In the genomic region with DNA sequence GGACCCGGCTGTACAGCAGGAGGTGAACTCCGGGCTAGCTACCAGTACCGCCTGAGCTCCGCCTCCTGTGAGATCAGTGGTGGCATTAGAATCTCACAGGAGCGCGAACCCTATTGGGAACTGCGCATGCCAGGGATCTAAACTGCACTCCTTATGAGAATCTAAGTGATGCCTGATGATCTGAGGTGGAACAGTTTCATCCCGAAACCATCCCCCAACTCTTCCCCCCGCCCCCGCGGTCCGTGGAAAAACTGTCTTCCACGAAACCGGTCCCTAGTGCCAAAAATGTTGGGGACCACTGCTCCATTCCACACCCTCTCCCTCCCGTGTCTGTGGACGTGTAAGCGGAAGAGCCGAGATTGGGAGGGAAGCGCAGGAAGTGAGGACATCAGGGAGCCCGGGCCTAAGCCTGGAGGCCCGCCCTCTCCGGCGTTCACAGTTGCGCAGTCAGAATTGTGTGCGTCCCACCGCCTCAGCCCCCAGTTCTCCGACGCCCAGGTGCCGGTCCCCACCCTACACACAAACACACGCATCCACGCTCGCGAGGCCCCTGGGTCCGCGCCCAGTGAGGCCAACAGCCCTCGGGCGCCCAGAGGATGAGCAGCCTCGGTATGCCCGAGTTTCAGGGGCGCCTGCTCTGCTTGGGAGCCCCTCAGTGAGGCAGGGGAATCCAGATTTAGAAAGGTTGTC, we compare ENCODE assay signal across 1 cellular context.
A peak's percentile ranks its signal among the peaks of the same experiment; 100 is the strongest.
TF ChIP-seq lines count a peak whose summit lies in the region.

No MANE protein-coding gene starts in this region.

TF ChIP-seq in WTC11, 78 proteins besides CTCF, POLR2A, EP300 and RAD21 (continued from another document):
- TF ChIP-seq, protein P1, sequence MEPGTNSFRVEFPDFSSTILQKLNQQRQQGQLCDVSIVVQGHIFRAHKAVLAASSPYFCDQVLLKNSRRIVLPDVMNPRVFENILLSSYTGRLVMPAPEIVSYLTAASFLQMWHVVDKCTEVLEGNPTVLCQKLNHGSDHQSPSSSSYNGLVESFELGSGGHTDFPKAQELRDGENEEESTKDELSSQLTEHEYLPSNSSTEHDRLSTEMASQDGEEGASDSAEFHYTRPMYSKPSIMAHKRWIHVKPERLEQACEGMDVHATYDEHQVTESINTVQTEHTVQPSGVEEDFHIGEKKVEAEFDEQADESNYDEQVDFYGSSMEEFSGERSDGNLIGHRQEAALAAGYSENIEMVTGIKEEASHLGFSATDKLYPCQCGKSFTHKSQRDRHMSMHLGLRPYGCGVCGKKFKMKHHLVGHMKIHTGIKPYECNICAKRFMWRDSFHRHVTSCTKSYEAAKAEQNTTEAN (CRISPR knock-in tag; IDR thresholded peaks at IDR 0.05): no peak
- TF ChIP-seq ZNF232 (CRISPR knock-in tag; IDR thresholded peaks at IDR 0.05): no peak
- 0 out of 2 replicates have a peak, but pooled peaks have one; percentile 14 for TF ChIP-seq ZBTB21 (CRISPR knock-in tag; IDR thresholded peaks at IDR 0.05; ENCODE audit: borderline replicate concordance)
- TF ChIP-seq, protein P2, sequence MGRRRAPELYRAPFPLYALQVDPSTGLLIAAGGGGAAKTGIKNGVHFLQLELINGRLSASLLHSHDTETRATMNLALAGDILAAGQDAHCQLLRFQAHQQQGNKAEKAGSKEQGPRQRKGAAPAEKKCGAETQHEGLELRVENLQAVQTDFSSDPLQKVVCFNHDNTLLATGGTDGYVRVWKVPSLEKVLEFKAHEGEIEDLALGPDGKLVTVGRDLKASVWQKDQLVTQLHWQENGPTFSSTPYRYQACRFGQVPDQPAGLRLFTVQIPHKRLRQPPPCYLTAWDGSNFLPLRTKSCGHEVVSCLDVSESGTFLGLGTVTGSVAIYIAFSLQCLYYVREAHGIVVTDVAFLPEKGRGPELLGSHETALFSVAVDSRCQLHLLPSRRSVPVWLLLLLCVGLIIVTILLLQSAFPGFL (CRISPR knock-in tag; IDR thresholded peaks at IDR 0.05; ENCODE audit: borderline replicate concordance): peak; percentile 48; the same call in 1 of the 2 replicates
- no peak for TF ChIP-seq ZNF138 (CRISPR knock-in tag; conservative IDR thresholded peaks at IDR 0.05)
- TF ChIP-seq SP1 (CRISPR knock-in tag; conservative IDR thresholded peaks at IDR 0.05): 0 out of 2 replicates have a peak, but pooled peaks have one; percentile 14
- TF ChIP-seq ETV6 (CRISPR knock-in tag; IDR thresholded peaks at IDR 0.05): no peak; the same call in 1 of the 2 replicates
- no peak for TF ChIP-seq MYBL2 (CRISPR knock-in tag; IDR thresholded peaks at IDR 0.05)
- no peak for TF ChIP-seq ZNF121 (CRISPR knock-in tag; IDR thresholded peaks at IDR 0.05)
- TF ChIP-seq, protein P3, sequence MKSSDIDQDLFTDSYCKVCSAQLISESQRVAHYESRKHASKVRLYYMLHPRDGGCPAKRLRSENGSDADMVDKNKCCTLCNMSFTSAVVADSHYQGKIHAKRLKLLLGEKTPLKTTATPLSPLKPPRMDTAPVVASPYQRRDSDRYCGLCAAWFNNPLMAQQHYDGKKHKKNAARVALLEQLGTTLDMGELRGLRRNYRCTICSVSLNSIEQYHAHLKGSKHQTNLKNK (CRISPR knock-in tag; IDR thresholded peaks at IDR 0.05): no peak
- TF ChIP-seq, protein P4, sequence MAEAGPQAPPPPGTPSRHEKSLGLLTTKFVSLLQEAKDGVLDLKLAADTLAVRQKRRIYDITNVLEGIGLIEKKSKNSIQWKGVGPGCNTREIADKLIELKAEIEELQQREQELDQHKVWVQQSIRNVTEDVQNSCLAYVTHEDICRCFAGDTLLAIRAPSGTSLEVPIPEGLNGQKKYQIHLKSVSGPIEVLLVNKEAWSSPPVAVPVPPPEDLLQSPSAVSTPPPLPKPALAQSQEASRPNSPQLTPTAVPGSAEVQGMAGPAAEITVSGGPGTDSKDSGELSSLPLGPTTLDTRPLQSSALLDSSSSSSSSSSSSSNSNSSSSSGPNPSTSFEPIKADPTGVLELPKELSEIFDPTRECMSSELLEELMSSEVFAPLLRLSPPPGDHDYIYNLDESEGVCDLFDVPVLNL (CRISPR knock-in tag; IDR thresholded peaks at IDR 0.05; ENCODE audit: borderline replicate concordance, low read depth): no peak
- TF ChIP-seq GABPB1 (CRISPR knock-in tag; IDR thresholded peaks at IDR 0.05): peak; percentile 15; the same call in 1 of the 2 replicates
- TF ChIP-seq CREM (CRISPR knock-in tag; IDR thresholded peaks at IDR 0.05): no peak
- TF ChIP-seq NFYB (CRISPR knock-in tag; conservative IDR thresholded peaks at IDR 0.05; ENCODE audit: low read depth): no peak
- TF ChIP-seq, protein P5, sequence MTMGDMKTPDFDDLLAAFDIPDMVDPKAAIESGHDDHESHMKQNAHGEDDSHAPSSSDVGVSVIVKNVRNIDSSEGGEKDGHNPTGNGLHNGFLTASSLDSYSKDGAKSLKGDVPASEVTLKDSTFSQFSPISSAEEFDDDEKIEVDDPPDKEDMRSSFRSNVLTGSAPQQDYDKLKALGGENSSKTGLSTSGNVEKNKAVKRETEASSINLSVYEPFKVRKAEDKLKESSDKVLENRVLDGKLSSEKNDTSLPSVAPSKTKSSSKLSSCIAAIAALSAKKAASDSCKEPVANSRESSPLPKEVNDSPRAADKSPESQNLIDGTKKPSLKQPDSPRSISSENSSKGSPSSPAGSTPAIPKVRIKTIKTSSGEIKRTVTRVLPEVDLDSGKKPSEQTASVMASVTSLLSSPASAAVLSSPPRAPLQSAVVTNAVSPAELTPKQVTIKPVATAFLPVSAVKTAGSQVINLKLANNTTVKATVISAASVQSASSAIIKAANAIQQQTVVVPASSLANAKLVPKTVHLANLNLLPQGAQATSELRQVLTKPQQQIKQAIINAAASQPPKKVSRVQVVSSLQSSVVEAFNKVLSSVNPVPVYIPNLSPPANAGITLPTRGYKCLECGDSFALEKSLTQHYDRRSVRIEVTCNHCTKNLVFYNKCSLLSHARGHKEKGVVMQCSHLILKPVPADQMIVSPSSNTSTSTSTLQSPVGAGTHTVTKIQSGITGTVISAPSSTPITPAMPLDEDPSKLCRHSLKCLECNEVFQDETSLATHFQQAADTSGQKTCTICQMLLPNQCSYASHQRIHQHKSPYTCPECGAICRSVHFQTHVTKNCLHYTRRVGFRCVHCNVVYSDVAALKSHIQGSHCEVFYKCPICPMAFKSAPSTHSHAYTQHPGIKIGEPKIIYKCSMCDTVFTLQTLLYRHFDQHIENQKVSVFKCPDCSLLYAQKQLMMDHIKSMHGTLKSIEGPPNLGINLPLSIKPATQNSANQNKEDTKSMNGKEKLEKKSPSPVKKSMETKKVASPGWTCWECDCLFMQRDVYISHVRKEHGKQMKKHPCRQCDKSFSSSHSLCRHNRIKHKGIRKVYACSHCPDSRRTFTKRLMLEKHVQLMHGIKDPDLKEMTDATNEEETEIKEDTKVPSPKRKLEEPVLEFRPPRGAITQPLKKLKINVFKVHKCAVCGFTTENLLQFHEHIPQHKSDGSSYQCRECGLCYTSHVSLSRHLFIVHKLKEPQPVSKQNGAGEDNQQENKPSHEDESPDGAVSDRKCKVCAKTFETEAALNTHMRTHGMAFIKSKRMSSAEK (CRISPR knock-in tag; IDR thresholded peaks at IDR 0.05; ENCODE audit: borderline replicate concordance): no peak
- TF ChIP-seq GRHL2 (CRISPR knock-in tag; IDR thresholded peaks at IDR 0.05; ENCODE audit: insufficient replicate concordance, severe bottlenecking): no peak
- 0 out of 2 replicates have a peak, but pooled peaks have one; percentile 23 for TF ChIP-seq SMAD3 (CRISPR knock-in tag; IDR thresholded peaks at IDR 0.05; ENCODE audit: borderline replicate concordance)
- TF ChIP-seq FOXP1 (CRISPR knock-in tag; IDR thresholded peaks at IDR 0.05; ENCODE audit: borderline replicate concordance): peak; percentile 70; the same call in 1 of the 2 replicates
- TF ChIP-seq, protein P6, sequence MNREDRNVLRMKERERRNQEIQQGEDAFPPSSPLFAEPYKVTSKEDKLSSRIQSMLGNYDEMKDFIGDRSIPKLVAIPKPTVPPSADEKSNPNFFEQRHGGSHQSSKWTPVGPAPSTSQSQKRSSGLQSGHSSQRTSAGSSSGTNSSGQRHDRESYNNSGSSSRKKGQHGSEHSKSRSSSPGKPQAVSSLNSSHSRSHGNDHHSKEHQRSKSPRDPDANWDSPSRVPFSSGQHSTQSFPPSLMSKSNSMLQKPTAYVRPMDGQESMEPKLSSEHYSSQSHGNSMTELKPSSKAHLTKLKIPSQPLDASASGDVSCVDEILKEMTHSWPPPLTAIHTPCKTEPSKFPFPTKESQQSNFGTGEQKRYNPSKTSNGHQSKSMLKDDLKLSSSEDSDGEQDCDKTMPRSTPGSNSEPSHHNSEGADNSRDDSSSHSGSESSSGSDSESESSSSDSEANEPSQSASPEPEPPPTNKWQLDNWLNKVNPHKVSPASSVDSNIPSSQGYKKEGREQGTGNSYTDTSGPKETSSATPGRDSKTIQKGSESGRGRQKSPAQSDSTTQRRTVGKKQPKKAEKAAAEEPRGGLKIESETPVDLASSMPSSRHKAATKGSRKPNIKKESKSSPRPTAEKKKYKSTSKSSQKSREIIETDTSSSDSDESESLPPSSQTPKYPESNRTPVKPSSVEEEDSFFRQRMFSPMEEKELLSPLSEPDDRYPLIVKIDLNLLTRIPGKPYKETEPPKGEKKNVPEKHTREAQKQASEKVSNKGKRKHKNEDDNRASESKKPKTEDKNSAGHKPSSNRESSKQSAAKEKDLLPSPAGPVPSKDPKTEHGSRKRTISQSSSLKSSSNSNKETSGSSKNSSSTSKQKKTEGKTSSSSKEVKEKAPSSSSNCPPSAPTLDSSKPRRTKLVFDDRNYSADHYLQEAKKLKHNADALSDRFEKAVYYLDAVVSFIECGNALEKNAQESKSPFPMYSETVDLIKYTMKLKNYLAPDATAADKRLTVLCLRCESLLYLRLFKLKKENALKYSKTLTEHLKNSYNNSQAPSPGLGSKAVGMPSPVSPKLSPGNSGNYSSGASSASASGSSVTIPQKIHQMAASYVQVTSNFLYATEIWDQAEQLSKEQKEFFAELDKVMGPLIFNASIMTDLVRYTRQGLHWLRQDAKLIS (CRISPR knock-in tag; IDR thresholded peaks at IDR 0.05; ENCODE audit: borderline replicate concordance): no peak
